ENCODE assay signal across 13 cellular contexts in the genomic region with DNA sequence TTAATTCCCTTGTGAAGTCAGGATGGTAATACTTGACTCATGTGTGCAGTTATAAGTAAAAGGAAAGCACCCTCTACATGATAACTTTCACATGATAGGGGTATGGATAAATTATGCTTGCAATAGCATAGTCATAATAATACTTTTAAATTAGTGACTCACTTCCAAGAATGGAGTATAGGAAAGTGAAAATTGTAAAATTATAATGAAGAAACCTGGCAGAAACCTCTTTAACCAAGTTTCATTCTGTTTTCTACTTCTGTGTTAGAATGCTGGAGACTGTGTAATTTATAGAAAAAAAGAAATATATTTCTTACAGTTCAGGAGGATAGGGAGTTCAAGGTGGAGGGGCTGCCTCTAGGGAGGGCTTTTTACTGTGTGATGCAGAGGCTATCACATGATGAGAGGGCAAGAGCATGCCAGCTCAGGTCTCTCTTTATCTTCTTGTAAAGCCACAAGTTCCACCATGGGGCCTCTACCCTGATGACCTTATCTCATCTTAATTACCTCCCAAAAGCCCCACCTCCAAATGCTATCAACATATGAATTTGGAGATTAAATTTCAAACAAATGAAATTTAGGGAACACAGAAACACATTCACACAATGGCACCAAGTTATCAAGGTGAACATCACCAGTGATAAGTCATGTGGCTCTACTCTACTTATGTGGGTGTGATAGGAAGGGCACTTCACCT. TPM values are rescaled to one million over a fixed set of nuclear protein-coding genes. Genes with fewer than 3 reads are reported as not detected.
DNase-seq lines count a peak whose midpoint lies in the region; ATAC-seq and FAIRE-seq lines count a peak whose summit lies in the region.
"Had no signal": no experiment of that assay in that cellular context is flagged by ENCODE, and none has a peak within 500 bp of the region (broad histone marks: within the 10 kb centered on the region; RNA-seq: fewer than 3 reads in every experiment).

No MANE protein-coding gene starts in this region.

- no peak overlapping the region for H3K4me3 Mint-ChIP-seq in CD4-positive, alpha-beta memory T cell
- H3K4me3 Mint-ChIP-seq: activated naive CD4-positive, alpha-beta T cell treated with anti-CD3 and anti-CD28 coated beads, Interleukin-2, amount 50 U/mL, for 24 hours; CD14-positive monocyte had no signal

- POLR2A ChIA-PET in CD4-positive, alpha-beta memory T cell (lab: Charles Lee; ENCODE audit: partially characterized antibody), result no interaction called here

- CTCF ChIA-PET in CD4-positive, alpha-beta memory T cell (lab: Charles Lee; ENCODE audit: partially characterized antibody), result no interaction called here

- H3K27me3 Mint-ChIP-seq in CD4-positive, alpha-beta memory T cell, result no peaks in the 10 kb centered on the region
- H3K27me3 Mint-ChIP-seq: activated naive CD4-positive, alpha-beta T cell treated with anti-CD3 and anti-CD28 coated beads, Interleukin-2, amount 50 U/mL, for 24 hours; IgD-negative memory B cell had no signal

- peaks cover 0 to 5% (median under 1%) of the 10 kb centered on the region in 8 donors for H3K9me3 Mint-ChIP-seq in CD4-positive, alpha-beta memory T cell
- H3K9me3 Mint-ChIP-seq: activated naive CD4-positive, alpha-beta T cell treated with anti-CD3 and anti-CD28 coated beads, Interleukin-2, amount 50 U/mL, for 24 hours; CD14-positive monocyte; IgD-negative memory B cell had no signal

- H3K36me3 ChIP-seq in CD4-positive, alpha-beta memory T cell (ENCODE audit: insufficient read depth, low read length), result no peaks in the 10 kb centered on the region

- no peak overlapping the region for H3K4me3 ChIP-seq in CD4-positive, alpha-beta memory T cell (ENCODE audit: low read length in 2 of 2)

- intact Hi-C loops in CD4-positive, alpha-beta memory T cell (cut with micrococcal nuclease), result no loop called here

- no peaks in the 10 kb centered on the region for H3K27me3 ChIP-seq in CD4-positive, alpha-beta memory T cell (ENCODE audit: insufficient read depth, low read length)

- no peak overlapping the region for H3K27ac Mint-ChIP-seq in CD4-positive, alpha-beta memory T cell
- H3K27ac Mint-ChIP-seq: activated naive CD4-positive, alpha-beta T cell treated with anti-CD3 and anti-CD28 coated beads, Interleukin-2, amount 50 U/mL, for 24 hours; CD14-positive monocyte; IgD-negative memory B cell had no signal

- DNase-seq in NCI-H2029 (lab: John Stamatoyannopoulos, UW) (no peak), NOMO-1 (lab: John Stamatoyannopoulos, UW; ENCODE audit: unreplicated experiment in 2 of 2) (no peak), ureter (ENCODE audit: low spot score) (no peak)
- no peak for DNase-seq in CD4-positive, alpha-beta memory T cell
- DNase-seq: effector CD4-positive, alpha-beta T cell; NCI-H510A had no signal

- no peaks in the 10 kb centered on the region for H3K4me1 Mint-ChIP-seq in CD4-positive, alpha-beta memory T cell
- H3K4me1 Mint-ChIP-seq: activated naive CD4-positive, alpha-beta T cell treated with anti-CD3 and anti-CD28 coated beads, Interleukin-2, amount 50 U/mL, for 24 hours had no signal

- no peaks in the 10 kb centered on the region for H3K9me3 ChIP-seq in CD4-positive, alpha-beta memory T cell (ENCODE audit: control insufficient read depth in 1 of 2, low read length in 2 of 2)

- no peak overlapping the region for H3K27ac ChIP-seq in CD4-positive, alpha-beta memory T cell (ENCODE audit: low read depth, low read length)

- peak; percentile 63 for FAIRE-seq in G401.6 (lab: Jason Lieb, UNC)

- peak; percentile 57 for ATAC-seq in GM19324 (IDR thresholded peaks at IDR 0.05; ENCODE audit: low FRiP score, unreplicated experiment)
- peak; percentile 83 for ATAC-seq in HG02852 (IDR thresholded peaks at IDR 0.05; ENCODE audit: unreplicated experiment)
- ATAC-seq in HG03575 (IDR thresholded peaks at IDR 0.05; ENCODE audit: extremely low read depth, insufficient number of reproducible peaks, low FRiP score, unreplicated experiment), result peak; percentile 59

- no peaks in the 10 kb centered on the region for H3K4me1 ChIP-seq in CD4-positive, alpha-beta memory T cell (ENCODE audit: insufficient read depth, low read length)

- no peaks in the 10 kb centered on the region for H3K36me3 Mint-ChIP-seq in CD4-positive, alpha-beta memory T cell
- H3K36me3 Mint-ChIP-seq: activated naive CD4-positive, alpha-beta T cell treated with anti-CD3 and anti-CD28 coated beads, Interleukin-2, amount 50 U/mL, for 24 hours had no signal

RNA-seq across cellular contexts. Expression of gene HDAC9, which starts 43.2 kb away (rescaled TPM):
- total RNA-seq in CD4-positive, alpha-beta memory T cell, result under 1 TPM; 0.39 to 0.73 TPM
- polyA plus RNA-seq in CD4-positive, alpha-beta memory T cell, result under 1 TPM in 1 of 2 donors, not detected in 1; 0.36 TPM
- 20.0 TPM for total RNA-seq in ureter

Comparison
In these comparisons a context has a peak if more than half of its experiments do, and no peak if none do; other contexts are left out.
1. RNA of gene HDAC9, which starts 43.2 kb away (total RNA-seq): 20.0 TPM in ureter (single experiment); 0.39 to 0.73 TPM in CD4-positive, alpha-beta memory T cell; every median in the first group is over 10 times any median in the second.
2. Peak in every context shown above with its lines, with median percentiles within 50 percentile points of each other: ATAC-seq.